Comparison of ENCODE assay signal across 1 cellular context in the genomic region with DNA sequence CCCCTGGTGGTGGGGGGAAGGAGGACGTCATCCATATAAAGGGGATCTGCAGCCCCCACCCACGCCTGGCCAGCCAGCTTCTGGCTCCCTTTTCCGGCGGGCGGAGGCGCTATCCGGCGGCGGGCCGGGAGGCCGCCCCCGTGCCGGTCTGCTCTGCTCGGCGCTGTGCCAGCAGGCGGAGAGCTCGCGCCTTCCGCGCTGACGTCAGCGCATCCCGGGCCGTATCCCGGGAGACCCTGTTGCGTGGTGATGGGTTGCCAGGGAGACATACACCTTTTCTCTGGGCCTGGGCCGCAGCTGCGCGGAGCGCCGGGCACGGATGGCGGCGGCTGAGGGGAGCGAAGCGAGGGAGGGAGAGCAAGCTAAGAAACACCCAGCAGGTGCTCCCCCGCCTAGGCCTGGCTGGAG.
TF ChIP-seq lines count a peak whose summit lies in the region.

No MANE protein-coding gene starts in this region.

TF ChIP-seq in HEK293, 187 proteins besides CTCF, POLR2A, EP300 and RAD21 (continued from another document):
- TF ChIP-seq, protein P1, sequence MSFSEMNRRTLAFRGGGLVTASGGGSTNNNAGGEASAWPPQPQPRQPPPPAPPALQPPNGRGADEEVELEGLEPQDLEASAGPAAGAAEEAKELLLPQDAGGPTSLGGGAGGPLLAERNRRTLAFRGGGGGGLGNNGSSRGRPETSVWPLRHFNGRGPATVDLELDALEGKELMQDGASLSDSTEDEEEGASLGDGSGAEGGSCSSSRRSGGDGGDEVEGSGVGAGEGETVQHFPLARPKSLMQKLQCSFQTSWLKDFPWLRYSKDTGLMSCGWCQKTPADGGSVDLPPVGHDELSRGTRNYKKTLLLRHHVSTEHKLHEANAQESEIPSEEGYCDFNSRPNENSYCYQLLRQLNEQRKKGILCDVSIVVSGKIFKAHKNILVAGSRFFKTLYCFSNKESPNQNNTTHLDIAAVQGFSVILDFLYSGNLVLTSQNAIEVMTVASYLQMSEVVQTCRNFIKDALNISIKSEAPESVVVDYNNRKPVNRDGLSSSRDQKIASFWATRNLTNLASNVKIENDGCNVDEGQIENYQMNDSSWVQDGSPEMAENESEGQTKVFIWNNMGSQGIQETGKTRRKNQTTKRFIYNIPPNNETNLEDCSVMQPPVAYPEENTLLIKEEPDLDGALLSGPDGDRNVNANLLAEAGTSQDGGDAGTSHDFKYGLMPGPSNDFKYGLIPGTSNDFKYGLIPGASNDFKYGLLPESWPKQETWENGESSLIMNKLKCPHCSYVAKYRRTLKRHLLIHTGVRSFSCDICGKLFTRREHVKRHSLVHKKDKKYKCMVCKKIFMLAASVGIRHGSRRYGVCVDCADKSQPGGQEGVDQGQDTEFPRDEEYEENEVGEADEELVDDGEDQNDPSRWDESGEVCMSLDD (tag by site-specific recombination; IDR thresholded peaks at IDR 0.05): no peak
TF ChIP-seq in HEK293: peak in this region for 12.
